11 cellular contexts compared by ENCODE assay signal in genomic region chr19:18387395-18387794, GRCh38. TPM values are rescaled to one million over a fixed set of nuclear protein-coding genes. Genes with fewer than 3 reads are reported as not detected.
DNase-seq lines count a peak whose midpoint lies in the region; TF ChIP-seq lines count a peak whose summit lies in the region.
"Had no signal": no experiment of that assay in that cellular context is flagged by ENCODE, and none has a peak within 500 bp of the region (broad histone marks: within the 10 kb centered on the region; RNA-seq: fewer than 3 reads in every experiment).

No MANE protein-coding gene starts in this region.

- H3K27me3 Mint-ChIP-seq in CD4-positive, alpha-beta memory T cell, result peaks cover 8 to 15% of the 10 kb centered on the region in 2 donors
- no peaks in the 10 kb centered on the region for H3K27me3 Mint-ChIP-seq in progenitor cell of endocrine pancreas

- H3K27ac Mint-ChIP-seq in CD4-positive, alpha-beta memory T cell, result peak overlapping the region in 2 of 7 donors; percentile 56 to 62
- H3K27ac Mint-ChIP-seq in progenitor cell of endocrine pancreas, result no peak overlapping the region

- no peaks in the 10 kb centered on the region for H3K36me3 ChIP-seq in CD4-positive, alpha-beta memory T cell (ENCODE audit: insufficient read depth, low read length)
- H3K36me3 ChIP-seq in fibroblast of lung (ENCODE audit: control insufficient read depth, insufficient read depth, low read length) (peaks cover 2% of the 10 kb centered on the region), HAP-1 (replicated peaks) (no peaks in the 10 kb centered on the region)
- H3K36me3 ChIP-seq: sigmoid colon had no signal

- peak overlapping the region; percentile 83 for H3K4me2 ChIP-seq in fibroblast of lung (ENCODE audit: extremely low read depth, insufficient read depth, low read length)

- peak overlapping the region; percentile 54 to 82 (median 70) for H3K4me3 Mint-ChIP-seq in CD4-positive, alpha-beta memory T cell
- peak overlapping the region; percentile 76 for H3K4me3 Mint-ChIP-seq in progenitor cell of endocrine pancreas (ENCODE audit: low read depth)

- H2AFZ ChIP-seq in fibroblast of lung (ENCODE audit: low read length), result no peak overlapping the region

- no peak for DNase-seq in CD4-positive, alpha-beta memory T cell
- DNase-seq in RWPE1 (ENCODE audit: low spot score) (no peak), fibroblast of lung (ENCODE audit: low read depth in 2 of 2) (peak in 1 of 2 donors; percentile 31), progenitor cell of endocrine pancreas (ENCODE audit: low spot score, unreplicated experiment) (no peak), NK-92 (lab: John Stamatoyannopoulos, UW; ENCODE audit: unreplicated experiment) (no peak), HAP-1 (ENCODE audit: low spot score in 2 of 2) (no peak), hepatic stellate cell (ENCODE audit: low spot score) (no peak)
- no peak for DNase-seq in activated CD4-positive, CD25-positive, alpha-beta regulatory T cell treated with anti-CD3 and anti-CD28 coated beads, Interleukin-2, amount 50 U/mL, for 72 hours
- DNase-seq: sigmoid colon had no signal

- no peak overlapping the region for H3K4me3 ChIP-seq in CD4-positive, alpha-beta memory T cell (ENCODE audit: low read length in 2 of 2)
- H3K4me3 ChIP-seq in fibroblast of lung (replicated peaks in 1 of 4; ENCODE audit: control extremely low read depth in 1 of 4, insufficient read depth in 1 of 4, low read depth in 3 of 4, low read length in 4 of 4) (peak overlapping the region; percentile 59 to 96 (median 80)), HAP-1 (no peak overlapping the region)

- H3K4me1 ChIP-seq in CD4-positive, alpha-beta memory T cell (ENCODE audit: insufficient read depth, low read length), result peaks cover 7% of the 10 kb centered on the region
- peaks cover 5% of the 10 kb centered on the region for H3K4me1 ChIP-seq in fibroblast of lung (ENCODE audit: control insufficient read depth, extremely low read depth, insufficient read depth, low read length)
- H3K4me1 ChIP-seq in HAP-1, result peaks cover 3% of the 10 kb centered on the region

- POLR2A ChIA-PET in CD4-positive, alpha-beta memory T cell (lab: Charles Lee; ENCODE audit: partially characterized antibody), result interaction anchor here (1.3 to 1.4 kb wide), 2 partner anchors 30 to 32 kb away, joined by 4 to 6 read pairs; partner anchors contain the start of gene SSBP4
- POLR2A ChIA-PET in RWPE1 (lab: Yijun Ruan, JAX; ENCODE audit: low non-redundant PET), result no interaction called here

- peaks cover 4% of the 10 kb centered on the region for H3K79me2 ChIP-seq in fibroblast of lung (ENCODE audit: control insufficient read depth, insufficient read depth, low read length)

- no peak for TF ChIP-seq CTCF in RWPE1 (conservative IDR thresholded peaks at IDR 0.05; ENCODE audit: low read depth)
- no peak for TF ChIP-seq CTCF in fibroblast of lung (conservative IDR thresholded peaks at IDR 0.05 in 1 of 2, IDR thresholded peaks at IDR 0.05 in 1 of 2; ENCODE audit: low read depth in 1 of 2, low read length in 2 of 2)
- TF ChIP-seq CTCF in progenitor cell of endocrine pancreas (IDR thresholded peaks at IDR 0.05; ENCODE audit: unreplicated experiment), result no peak

- peaks cover 2 to 14% (median 6%) of the 10 kb centered on the region in 4 donors for H3K4me1 Mint-ChIP-seq in CD4-positive, alpha-beta memory T cell
- peaks cover 16% of the 10 kb centered on the region for H3K4me1 Mint-ChIP-seq in progenitor cell of endocrine pancreas (ENCODE audit: low read depth)

- in situ Hi-C loops in HAP-1 (cut with MboI; ENCODE audit: low sequenced_read_pairs), result no loop called here

- CTCF ChIA-PET in CD4-positive, alpha-beta memory T cell (lab: Charles Lee; ENCODE audit: partially characterized antibody), result interaction anchor here (0.7 to 5.4 kb wide), 24 partner anchors 9 to 203 kb away, joined by 3 to 92 read pairs (median 5); partner anchors contain the start of genes LSM4, RAB3A and SSBP4
- CTCF ChIA-PET in RWPE1 (lab: Yijun Ruan, JAX), result interaction anchor here (0.6 to 2.5 kb wide), 9 partner anchors 14 to 1207 kb away, joined by 3 to 20 read pairs (median 4); no protein-coding TSS in a partner anchor

- H3K9me3 ChIP-seq in CD4-positive, alpha-beta memory T cell (ENCODE audit: control insufficient read depth in 1 of 2, low read length in 2 of 2), result no peaks in the 10 kb centered on the region
- H3K9me3 ChIP-seq in fibroblast of lung (ENCODE audit: control insufficient read depth, insufficient read depth, low read depth, low read length) (no peaks in the 10 kb centered on the region), HAP-1 (no peaks in the 10 kb centered on the region)

- peaks cover 21% of the 10 kb centered on the region for H3K27me3 ChIP-seq in CD4-positive, alpha-beta memory T cell (ENCODE audit: insufficient read depth, low read length)
- H3K27me3 ChIP-seq in fibroblast of lung (ENCODE audit: control insufficient read depth, insufficient read depth, low read length), result peaks cover 2% of the 10 kb centered on the region
- peaks cover 4% of the 10 kb centered on the region; the same call in 1 of the 2 replicates for H3K27me3 ChIP-seq in HAP-1 (ENCODE audit: low read depth)

- H3K27ac ChIP-seq in CD4-positive, alpha-beta memory T cell (ENCODE audit: low read depth, low read length), result no peak overlapping the region
- H3K27ac ChIP-seq in RWPE1 (peak overlapping the region; percentile 77), fibroblast of lung (ENCODE audit: insufficient read depth, low read length) (no peak overlapping the region)

- intact Hi-C loops in CD4-positive, alpha-beta memory T cell (cut with micrococcal nuclease), result no loop called here

- no peaks in the 10 kb centered on the region for H4K20me1 ChIP-seq in fibroblast of lung (ENCODE audit: control insufficient read depth, extremely low read depth, insufficient read depth, low read length)

- peaks cover 0 to 2% (median 0%) of the 10 kb centered on the region in 8 donors for H3K9me3 Mint-ChIP-seq in CD4-positive, alpha-beta memory T cell
- no peaks in the 10 kb centered on the region for H3K9me3 Mint-ChIP-seq in progenitor cell of endocrine pancreas (ENCODE audit: low read depth)

- no peaks in the 10 kb centered on the region for H3K36me3 Mint-ChIP-seq in CD4-positive, alpha-beta memory T cell
- peaks cover 3% of the 10 kb centered on the region for H3K36me3 Mint-ChIP-seq in progenitor cell of endocrine pancreas (ENCODE audit: insufficient read depth)

- no peak overlapping the region for H3K9ac ChIP-seq in fibroblast of lung (ENCODE audit: insufficient read depth, low read length)

RNA-seq across cellular contexts. Expression of gene GDF15, which starts 1.4 kb away (rescaled TPM):
- total RNA-seq in CD4-positive, alpha-beta memory T cell, result 1 to 10 TPM; 1.2 TPM
- polyA plus RNA-seq in CD4-positive, alpha-beta memory T cell, result not detected
- total RNA-seq in fibroblast of lung, result 140 and 210 TPM in 2 replicates
- polyA plus RNA-seq in fibroblast of lung, result 8.6 and 24.3 TPM in 2 replicates
- polyA plus RNA-seq in fibroblast of lung (2012), result 17.4 and 56.4 TPM in 2 replicates
- polyA minus RNA-seq in fibroblast of lung (ENCODE audit: low replicate concordance), result 3.7 and 10.3 TPM in 2 replicates
- total RNA-seq in progenitor cell of endocrine pancreas, result 10.5 and 14.4 TPM in 2 replicates

RNA-seq across cellular contexts. Expression of gene LRRC25, which starts 10.0 kb away (rescaled TPM):
- under 1 TPM; 0.73 to 0.91 TPM for total RNA-seq in CD4-positive, alpha-beta memory T cell
- polyA plus RNA-seq in CD4-positive, alpha-beta memory T cell, result under 1 TPM in 1 of 2 donors, not detected in 1; 0.07 TPM
- total RNA-seq in fibroblast of lung, result 1.2 and 4.6 TPM in 2 replicates
- polyA plus RNA-seq in fibroblast of lung, result 0.10 and 0.25 TPM in 2 replicates
- polyA plus RNA-seq in fibroblast of lung (2012), result 0.08 and 0.25 TPM in 2 replicates
- not detected in 2 replicates for polyA minus RNA-seq in fibroblast of lung (ENCODE audit: low replicate concordance)
- total RNA-seq in progenitor cell of endocrine pancreas, result not detected in 2 replicates
- total RNA-seq: glomerular endothelial cell; T-helper 1 cell treated with Interleukin-12 subunit alpha and Interleukin-12 subunit beta and Interleukin-4 antibody, amounts not matched to agents 30 ng/mL and 1 ng/mL, for 36 hours had no signal

RNA-seq across cellular contexts. Expression of gene SSBP4, which starts 31.8 kb away (rescaled TPM):
- total RNA-seq in CD4-positive, alpha-beta memory T cell, result 10 to 100 TPM; 71.3 to 73.4 TPM
- 100 to 1,000 TPM in 1 of 2 donors, 10 to 100 TPM in 1; 81.5 to 108 TPM for polyA plus RNA-seq in CD4-positive, alpha-beta memory T cell
- total RNA-seq in fibroblast of lung (58.6 and 76.5 TPM in 2 replicates), progenitor cell of endocrine pancreas (57.7 and 61.8 TPM in 2 replicates)
- polyA plus RNA-seq in fibroblast of lung, result 12.8 and 16.5 TPM in 2 replicates
- polyA plus RNA-seq in fibroblast of lung (2012), result 42.1 and 59.3 TPM in 2 replicates
- polyA minus RNA-seq in fibroblast of lung (ENCODE audit: low replicate concordance), result 11.0 and 12.0 TPM in 2 replicates

RNA-seq across cellular contexts. Expression of gene PGPEP1, which starts 47.0 kb away (rescaled TPM):
- 10 to 100 TPM; 46.2 to 49.2 TPM for total RNA-seq in CD4-positive, alpha-beta memory T cell
- polyA plus RNA-seq in CD4-positive, alpha-beta memory T cell, result 1 to 10 TPM; 6.8 to 8.0 TPM
- 63.9 and 78.8 TPM in 2 replicates for total RNA-seq in fibroblast of lung
- polyA plus RNA-seq in fibroblast of lung, result 17.0 and 25.4 TPM in 2 replicates
- 17.8 and 24.4 TPM in 2 replicates for polyA plus RNA-seq in fibroblast of lung (2012)
- 110 and 120 TPM in 2 replicates for polyA minus RNA-seq in fibroblast of lung (ENCODE audit: low replicate concordance)
- 43.5 and 51.3 TPM in 2 replicates for total RNA-seq in progenitor cell of endocrine pancreas

RNA-seq across cellular contexts. Expression of gene ISYNA1, which starts 50.5 kb away (rescaled TPM):
- 10 to 100 TPM; 37.1 to 43.2 TPM for total RNA-seq in CD4-positive, alpha-beta memory T cell
- 10 to 100 TPM; 27.5 to 36.3 TPM for polyA plus RNA-seq in CD4-positive, alpha-beta memory T cell
- total RNA-seq in fibroblast of lung (25.6 and 37.8 TPM in 2 replicates), progenitor cell of endocrine pancreas (234 TPM in 2 replicates)
- 8.3 and 10.3 TPM in 2 replicates for polyA plus RNA-seq in fibroblast of lung
- 21.1 and 21.6 TPM in 2 replicates for polyA plus RNA-seq in fibroblast of lung (2012)
- polyA minus RNA-seq in fibroblast of lung (ENCODE audit: low replicate concordance), result 15.9 and 21.9 TPM in 2 replicates

Comparison
In these comparisons a context has a peak if more than half of its experiments do, and no peak if none do; other contexts are left out.
1. H3K4me3 ChIP-seq: peak in fibroblast of lung (4 of 4); none in CD4-positive, alpha-beta memory T cell (0 of 2) and HAP-1 (single experiment).